ENCODE assay signal across 26 cellular contexts in the genomic region with DNA sequence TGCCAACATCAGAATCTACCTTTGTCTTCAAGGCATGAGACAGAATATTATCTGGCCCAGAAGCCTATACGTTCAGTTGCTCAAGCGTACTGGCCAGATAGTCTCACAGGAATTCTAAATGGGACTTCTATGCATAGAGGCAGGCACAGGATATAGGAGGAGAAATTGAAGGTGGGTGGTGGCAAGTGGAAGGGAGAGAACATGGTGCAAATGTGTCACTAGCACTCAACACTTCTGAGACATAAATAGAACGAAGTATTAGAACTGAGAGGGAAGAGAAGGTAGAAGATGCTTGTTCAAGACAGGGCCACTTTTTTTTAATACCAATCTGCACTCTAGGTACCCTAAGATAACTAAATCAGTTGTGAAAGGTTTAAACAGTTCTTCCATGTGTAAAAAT.
"Had no signal": no experiment of that assay in that cellular context is flagged by ENCODE, and none has a peak within 500 bp of the region (broad histone marks: within the 10 kb centered on the region; RNA-seq: fewer than 3 reads in every experiment).

No MANE protein-coding gene starts in this region.

- H3K4me3 ChIP-seq: stomach, suprapubic skin, testis, thoracic aorta, thyroid gland, tibial artery, tibial nerve, transverse colon, upper lobe of left lung, upper lobe of right lung, uterus, vagina had no signal

- H3K4me1 ChIP-seq: stomach, suprapubic skin, testis, thyroid gland, tibial nerve, transverse colon, upper lobe of left lung, upper lobe of right lung, uterus, vagina had no signal

- H3K27ac ChIP-seq: stomach, suprapubic skin, testis, thoracic aorta, thyroid gland, tibial artery, tibial nerve, transverse colon, upper lobe of left lung, upper lobe of right lung, uterus, vagina had no signal

- ATAC-seq: stimulated activated effector memory CD8-positive, alpha-beta T cell treated with anti-CD3 and anti-CD28 coated beads, Interleukin-12 subunit alpha, Interleukin-12 subunit beta, amount 100 ng/mL, for 72 hours; stimulated activated memory B cell treated with anti-CD40 and anti-IgM and Interleukin-4, amounts not matched to agents 10 μg/mL and 1 μg/mL and 100 μg/mL, for 72 hours; stimulated activated naive B cell treated with anti-CD40 and anti-IgM and Interleukin-4, amounts not matched to agents 10 μg/mL and 1 μg/mL and 100 μg/mL, for 72 hours; stimulated activated naive CD8-positive, alpha-beta T cell treated with anti-CD3 and anti-CD28 coated beads, Interleukin-15, amount 100 ng/mL, for 72 hours; stimulated activated naive CD8-positive, alpha-beta T cell treated with anti-CD3 and anti-CD28 coated beads, Interleukin-15, Interleukin-2, amounts not matched to agents 100 U/mL and 50 U/mL, for 24 hours; upper lobe of right lung had no signal

- H3K27me3 ChIP-seq: stomach, suprapubic skin, testis, thyroid gland, tibial artery, tibial nerve, transverse colon, upper lobe of left lung, upper lobe of right lung, uterus, vagina had no signal

- DNase-seq: stimulated activated CD4-positive, alpha-beta T cell treated with anti-CD3 and anti-CD28 coated beads, Interleukin-2, amount 100 ng/mL, for 48 hours; stimulated activated CD4-positive, alpha-beta T cell treated with anti-CD3 and anti-CD28 coated beads, Interleukin-4, amount 100 ng/mL, for 1 hour; stimulated activated CD4-positive, alpha-beta T cell treated with anti-CD3 and anti-CD28 coated beads, Interleukin-4, amount 100 ng/mL, for 24 hours; stimulated activated CD4-positive, alpha-beta T cell treated with anti-CD3 and anti-CD28 coated beads, Interleukin-4, amount 100 ng/mL, for 4 hours; stimulated activated CD8-positive, alpha-beta memory T cell treated with anti-CD3 and anti-CD28 coated beads, Interleukin-4, amount 100 ng/mL, for 48 hours; stimulated activated naive B cell treated with anti-CD40 and anti-IgM and Interleukin-4, amounts not matched to agents 10 μg/mL and 1 μg/mL and 100 μg/mL, for 72 hours; stimulated activated naive CD4-positive, alpha-beta T cell; stimulated activated naive CD4-positive, alpha-beta T cell treated with Interleukin-2 at 50 U/mL for 16 hours; stimulated activated naive CD8-positive, alpha-beta T cell treated with anti-CD3 and anti-CD28 coated beads, Interleukin-15, amount 100 ng/mL, for 72 hours; stimulated activated naive CD8-positive, alpha-beta T cell treated with anti-CD3 and anti-CD28 coated beads, Interleukin-15, Interleukin-2, amounts not matched to agents 100 U/mL and 50 U/mL, for 24 hours; stomach; substantia nigra; testis; thyroid gland; tibial artery; transverse colon; trophoblast cell; upper lobe of left lung; upper lobe of right lung; uterus had no signal

- H3K36me3 ChIP-seq: stomach, suprapubic skin, thoracic aorta, thyroid gland, tibial artery, tibial nerve, transverse colon, upper lobe of left lung, upper lobe of right lung, uterus, vagina had no signal

- H3K9me3 ChIP-seq: suprapubic skin, testis, thoracic aorta, thyroid gland, tibial artery, transverse colon, upper lobe of left lung, upper lobe of right lung, uterus, vagina had no signal
